In genomic region chr6:47787620-47788497, GRCh38 we compare ENCODE assay signal across 8 cellular contexts. TPM values are rescaled to one million over a fixed set of nuclear protein-coding genes. Genes with fewer than 3 reads are reported as not detected.
A peak's percentile ranks its signal among the peaks of the same experiment; 100 is the strongest.
DNase-seq lines count a peak whose midpoint lies in the region; ATAC-seq and TF ChIP-seq lines count a peak whose summit lies in the region.
"Had no signal": no experiment of that assay in that cellular context is flagged by ENCODE, and none has a peak within 500 bp of the region (broad histone marks: within the 10 kb centered on the region; RNA-seq: fewer than 3 reads in every experiment).

No MANE protein-coding gene starts in this region.

- POLR2A ChIA-PET in HEK293T (lab: Yijun Ruan, JAX): no interaction called here

- no peak for TF ChIP-seq POLR2A in gastrocnemius medialis (IDR thresholded peaks at IDR 0.05)

- H3K36me3 ChIP-seq in gastrocnemius medialis: no peaks in the 10 kb centered on the region

- no peak overlapping the region for H3K27ac ChIP-seq in gastrocnemius medialis

- H3K27me3 ChIP-seq in gastrocnemius medialis: no peaks in the 10 kb centered on the region

- intact Hi-C loops in gastrocnemius medialis (cut with DNase I; ENCODE audit: low total_unique reads): loop anchor here (5.0 kb wide), 1 partner anchor 1624 kb away; no protein-coding TSS in a partner anchor

- no peaks in the 10 kb centered on the region for H3K4me1 ChIP-seq in gastrocnemius medialis

- H3K4me3 ChIP-seq in gastrocnemius medialis: peak overlapping the region in 3 of 4 donors; percentile 10 to 23 (median 13)

- DNase-seq in HEK293T (ENCODE audit: extremely low spot score): peak; percentile 72
- DNase-seq in NCI-H1092 (lab: John Stamatoyannopoulos, UW): peak; percentile 10
- DNase-seq in SW480 (ENCODE audit: low spot score): peak; percentile 48
- peak in 46 of 58 donors; percentile 2 to 67 (median 17) for DNase-seq in anterior cingulate cortex (lab: John Stamatoyannopoulos, UW)
- peak; percentile 22 for DNase-seq in hepatic stellate cell (ENCODE audit: low spot score)
- peak in 1 of 2 donors; percentile 14 for DNase-seq in gastrocnemius medialis

- TF ChIP-seq CTCF in GM12874 (IDR thresholded peaks at IDR 0.05; ENCODE audit: insufficient read depth, low read depth, low read length) (peak; percentile 90), gastrocnemius medialis (IDR thresholded peaks at IDR 0.05 in 4 of 5, conservative IDR thresholded peaks at IDR 0.05 in 1 of 5) (peak; percentile 55 to 83 (median 69))

- in situ Hi-C loops in gastrocnemius medialis (cut with MboI; ENCODE audit: low sequenced_read_pairs in 4 of 4): loop anchor here (10.0 to 25.0 kb wide), 4 partner anchors 376 to 1627 kb away; no protein-coding TSS in a partner anchor

- CTCF ChIA-PET in HEK293T (lab: Yijun Ruan, JAX): interaction anchor here (0.5 to 1.8 kb wide), 6 partner anchors 267 to 1622 kb away, joined by 3 to 6 read pairs (median 3); no protein-coding TSS in a partner anchor

- H3K9me3 ChIP-seq in gastrocnemius medialis: no peaks in the 10 kb centered on the region

- peak; percentile 56 to 79 for ATAC-seq in gastrocnemius medialis

TF ChIP-seq in HEK293T, 16 proteins besides CTCF, POLR2A, EP300 and RAD21:
- TF ChIP-seq ARNT (IDR thresholded peaks at IDR 0.05) (no peak), SUZ12 (IDR thresholded peaks at IDR 0.05) (no peak), TARDBP (IDR thresholded peaks at IDR 0.05) (no peak), SP1 (IDR thresholded peaks at IDR 0.05) (no peak), CTBP1 (IDR thresholded peaks at IDR 0.05; ENCODE audit: borderline replicate concordance) (no peak), ELF4 (IDR thresholded peaks at IDR 0.05) (no peak), FOXM1 (IDR thresholded peaks at IDR 0.05; ENCODE audit: borderline replicate concordance) (no peak), FOXA1 (IDR thresholded peaks at IDR 0.05) (no peak), L3MBTL2 (conservative IDR thresholded peaks at IDR 0.05) (no peak)
- TF ChIP-seq, protein P1, sequence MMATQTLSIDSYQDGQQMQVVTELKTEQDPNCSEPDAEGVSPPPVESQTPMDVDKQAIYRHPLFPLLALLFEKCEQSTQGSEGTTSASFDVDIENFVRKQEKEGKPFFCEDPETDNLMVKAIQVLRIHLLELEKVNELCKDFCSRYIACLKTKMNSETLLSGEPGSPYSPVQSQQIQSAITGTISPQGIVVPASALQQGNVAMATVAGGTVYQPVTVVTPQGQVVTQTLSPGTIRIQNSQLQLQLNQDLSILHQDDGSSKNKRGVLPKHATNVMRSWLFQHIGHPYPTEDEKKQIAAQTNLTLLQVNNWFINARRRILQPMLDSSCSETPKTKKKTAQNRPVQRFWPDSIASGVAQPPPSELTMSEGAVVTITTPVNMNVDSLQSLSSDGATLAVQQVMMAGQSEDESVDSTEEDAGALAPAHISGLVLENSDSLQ (IDR thresholded peaks at IDR 0.05): no peak

RNA-seq across cellular contexts. Expression of gene OPN5, which starts 6.0 kb away (rescaled TPM):
- total RNA-seq in gastrocnemius medialis: not detected
- total RNA-seq: pulmonary artery endothelial cell had no signal
